1 cellular context compared by ENCODE assay signal in the genomic region with DNA sequence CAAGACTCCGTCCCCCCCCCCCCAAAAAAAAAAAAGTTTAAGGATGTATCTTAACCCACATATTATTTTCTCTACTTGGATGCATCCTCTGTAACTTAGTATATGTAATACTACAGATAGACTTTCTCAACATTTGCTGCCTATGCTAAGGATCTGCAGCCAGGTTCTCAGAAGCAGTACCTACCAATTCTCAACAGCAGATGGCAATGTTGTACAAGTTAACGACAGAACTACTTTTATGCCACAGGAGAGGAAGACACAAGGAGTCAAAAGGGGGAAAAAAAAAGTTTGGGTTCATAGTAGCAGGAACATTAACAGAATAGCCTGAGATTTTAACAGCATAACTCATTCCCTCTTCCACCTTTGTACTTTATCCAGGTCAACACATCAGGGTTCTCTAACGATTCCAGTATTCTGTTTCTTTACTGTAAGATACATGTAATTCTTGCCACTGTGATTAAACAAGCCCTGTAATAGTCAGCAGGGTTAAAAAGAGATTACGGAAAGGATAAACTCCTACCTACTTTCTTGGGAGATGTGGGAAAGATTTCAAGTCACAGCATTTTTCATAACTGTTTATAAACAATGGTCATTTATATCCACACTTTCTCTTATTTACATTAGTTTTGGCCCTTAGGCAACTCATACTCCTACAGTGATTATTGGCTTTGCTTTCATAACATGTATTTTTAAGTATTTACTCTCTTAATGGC.
TF ChIP-seq lines count a peak whose summit lies in the region.

No MANE protein-coding gene starts in this region.

TF ChIP-seq in GM12878, 131 proteins besides CTCF, POLR2A, EP300 and RAD21:
- TF ChIP-seq, protein P1, sequence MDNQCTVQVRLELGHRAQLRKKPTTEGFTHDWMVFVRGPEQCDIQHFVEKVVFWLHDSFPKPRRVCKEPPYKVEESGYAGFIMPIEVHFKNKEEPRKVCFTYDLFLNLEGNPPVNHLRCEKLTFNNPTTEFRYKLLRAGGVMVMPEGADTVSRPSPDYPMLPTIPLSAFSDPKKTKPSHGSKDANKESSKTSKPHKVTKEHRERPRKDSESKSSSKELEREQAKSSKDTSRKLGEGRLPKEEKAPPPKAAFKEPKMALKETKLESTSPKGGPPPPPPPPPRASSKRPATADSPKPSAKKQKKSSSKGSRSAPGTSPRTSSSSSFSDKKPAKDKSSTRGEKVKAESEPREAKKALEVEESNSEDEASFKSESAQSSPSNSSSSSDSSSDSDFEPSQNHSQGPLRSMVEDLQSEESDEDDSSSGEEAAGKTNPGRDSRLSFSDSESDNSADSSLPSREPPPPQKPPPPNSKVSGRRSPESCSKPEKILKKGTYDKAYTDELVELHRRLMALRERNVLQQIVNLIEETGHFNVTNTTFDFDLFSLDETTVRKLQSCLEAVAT (IDR thresholded peaks at IDR 0.05): no peak
- TF ChIP-seq TCF7 (IDR thresholded peaks at IDR 0.05; ENCODE audit: borderline replicate concordance): no peak
- peak; percentile 46; the same call in 1 of the 2 replicates for TF ChIP-seq ZNF384 (IDR thresholded peaks at IDR 0.05; ENCODE audit: borderline replicate concordance, low read depth, low read length)
- TF ChIP-seq NBN (IDR thresholded peaks at IDR 0.05): 0 out of 2 replicates have a peak, but pooled peaks have one; percentile 38
- no peak for TF ChIP-seq STAT3 (IDR thresholded peaks at IDR 0.05; ENCODE audit: low read depth, low read length)
- peak; percentile 95 for TF ChIP-seq SMC3 (IDR thresholded peaks at IDR 0.05; ENCODE audit: borderline replicate concordance, low read length)
